ENCODE assay signal across 8 cellular contexts in the genomic region with DNA sequence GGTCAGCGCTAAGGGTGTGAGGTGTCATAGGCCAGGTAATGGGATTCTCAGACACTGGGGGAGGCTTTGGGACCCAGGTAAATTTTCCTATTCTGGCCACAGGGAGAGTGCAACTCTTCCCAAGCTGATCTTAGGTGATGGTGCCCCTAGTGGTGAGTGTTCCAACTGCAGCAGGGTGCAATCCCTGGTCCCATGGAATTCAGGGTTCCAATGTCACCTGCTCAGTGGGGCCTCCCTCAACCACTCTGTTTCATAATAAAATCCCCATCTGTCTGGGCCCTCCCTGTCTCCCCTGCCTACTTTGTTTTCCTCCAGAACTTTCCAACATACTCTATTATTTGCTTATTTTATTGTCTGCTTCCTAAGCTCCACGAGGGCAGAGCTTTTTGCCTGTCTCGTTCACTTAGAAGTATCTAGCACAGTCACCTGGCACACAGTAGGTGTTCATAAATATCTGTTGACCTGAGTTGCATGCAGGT. TPM values are rescaled to one million over a fixed set of nuclear protein-coding genes. Genes with fewer than 3 reads are reported as not detected.
A peak's percentile ranks its signal among the peaks of the same experiment; 100 is the strongest.
DNase-seq lines count a peak whose midpoint lies in the region; ATAC-seq and TF ChIP-seq lines count a peak whose summit lies in the region.

No MANE protein-coding gene starts in this region.

- in situ Hi-C loops in transverse colon (cut with MboI; ENCODE audit: low pct_ligation_motif_present in 1 of 4, low pct_unique_long_range_greater_than_20kb in 1 of 4, low sequenced_read_pairs in 3 of 4): no loop called here

- no peak for TF ChIP-seq POLR2A in esophagus muscularis mucosa (IDR thresholded peaks at IDR 0.05; ENCODE audit: low read depth)
- TF ChIP-seq POLR2A in transverse colon (IDR thresholded peaks at IDR 0.05): no peak

- DNase-seq in NCI-H1436 (lab: John Stamatoyannopoulos, UW) (peak; percentile 38), NCI-H1436 treated with DMSO at 0.1 percent for 48 hours (lab: John Stamatoyannopoulos, UW) (no peak), MM.1S (peak; percentile 32), esophagus muscularis mucosa (ENCODE audit: extremely low spot score) (no peak), transverse colon (peak; percentile 71), middle frontal gyrus (ENCODE audit: extremely low spot score, low spot score) (no peak)
- peak; percentile 55 for DNase-seq in activated CD8-positive, alpha-beta memory T cell treated with anti-CD3 and anti-CD28 coated beads, Interleukin-2, amount 10 ng/mL, durations not matched to agents 7 days and 5 days

- peaks cover 22% of the 10 kb centered on the region for H3K4me1 Mint-ChIP-seq in activated CD8-positive, alpha-beta memory T cell treated with anti-CD3 and anti-CD28 coated beads, Interleukin-2, amount 10 ng/mL, durations not matched to agents 7 days and 5 days

- WGBS in esophagus muscularis mucosa: 85% methylated on average over 2 of the region's 3 CpGs
- WGBS in transverse colon (ENCODE audit: low coverage in 1 of 2), 2 donors: 65% methylated on average over 3 of the region's 3 CpGs; no CpG with 5 or more reads in 1 of the 2 donors

- H3K4me1 ChIP-seq in MM.1S (ENCODE audit: low read length) (no peaks in the 10 kb centered on the region), esophagus muscularis mucosa (peaks cover 13 to 24% (median 21%) of the 10 kb centered on the region in 4 donors), neutrophil (ENCODE audit: control insufficient read depth in 1 of 2, insufficient read depth in 1 of 2, low read depth in 1 of 2, low read length in 1 of 2) (peaks cover 0 to 7% of the 10 kb centered on the region in 2 experiments), transverse colon (peaks cover 0 to 23% (median 8%) of the 10 kb centered on the region in 4 donors)

- H3K27me3 ChIP-seq in MM.1S (replicated peaks; ENCODE audit: insufficient read depth, low read length) (peaks cover 16% of the 10 kb centered on the region; the same call in 1 of the 2 replicates), esophagus muscularis mucosa (no peaks in the 10 kb centered on the region), neutrophil (peaks cover 49% of the 10 kb centered on the region), transverse colon (no peaks in the 10 kb centered on the region)

- H3K9ac ChIP-seq in MM.1S (ENCODE audit: low read length): no peak overlapping the region

- H3K27ac ChIP-seq in MM.1S (ENCODE audit: low read length): no peak overlapping the region
- H3K27ac ChIP-seq in esophagus muscularis mucosa (replicated peaks in 1 of 4): no peak overlapping the region
- no peak overlapping the region for H3K27ac ChIP-seq in neutrophil
- no peak overlapping the region for H3K27ac ChIP-seq in transverse colon

- H3K36me3 ChIP-seq in MM.1S (replicated peaks; ENCODE audit: insufficient read depth, low read length) (no peaks in the 10 kb centered on the region), esophagus muscularis mucosa (no peaks in the 10 kb centered on the region), neutrophil (no peaks in the 10 kb centered on the region), transverse colon (no peaks in the 10 kb centered on the region)

- H3K9me3 ChIP-seq in MM.1S (replicated peaks; ENCODE audit: insufficient read depth, low read length): no peaks in the 10 kb centered on the region
- H3K9me3 ChIP-seq in esophagus muscularis mucosa: no peaks in the 10 kb centered on the region
- no peaks in the 10 kb centered on the region for H3K9me3 ChIP-seq in neutrophil
- no peaks in the 10 kb centered on the region for H3K9me3 ChIP-seq in transverse colon

- ATAC-seq in activated CD8-positive, alpha-beta memory T cell treated with anti-CD3 and anti-CD28 coated beads, Interleukin-2, amount 10 ng/mL, durations not matched to agents 7 days and 5 days: no peak

- no peak overlapping the region for H3K27ac Mint-ChIP-seq in activated CD8-positive, alpha-beta memory T cell treated with anti-CD3 and anti-CD28 coated beads, Interleukin-2, amount 10 ng/mL, durations not matched to agents 7 days and 5 days

- no peaks in the 10 kb centered on the region for H3K9me3 Mint-ChIP-seq in activated CD8-positive, alpha-beta memory T cell treated with anti-CD3 and anti-CD28 coated beads, Interleukin-2, amount 10 ng/mL, durations not matched to agents 7 days and 5 days (ENCODE audit: low read depth)

- H3K9me2 ChIP-seq in MM.1S (replicated peaks; ENCODE audit: insufficient read depth, low read length): no peaks in the 10 kb centered on the region

- no peak overlapping the region for H2AFZ ChIP-seq in MM.1S (ENCODE audit: low read length)

- no peak overlapping the region for H3K4me3 Mint-ChIP-seq in activated CD8-positive, alpha-beta memory T cell treated with anti-CD3 and anti-CD28 coated beads, Interleukin-2, amount 10 ng/mL, durations not matched to agents 7 days and 5 days

- H3K79me2 ChIP-seq in MM.1S (ENCODE audit: low read length): no peaks in the 10 kb centered on the region

- TF ChIP-seq EP300 in esophagus muscularis mucosa (IDR thresholded peaks at IDR 0.05): no peak
- TF ChIP-seq EP300 in transverse colon (IDR thresholded peaks at IDR 0.05; ENCODE audit: low read depth): no peak

- 0 out of 2 replicates have a peak, but pooled peaks cover 5% of the 10 kb centered on the region for H3F3A ChIP-seq in MM.1S (ENCODE audit: insufficient read depth, low read length)

- no peaks in the 10 kb centered on the region for H4K20me1 ChIP-seq in MM.1S (ENCODE audit: insufficient read depth, low read length)

- intact Hi-C loops in esophagus muscularis mucosa (cut with DNase I) (no loop called here), transverse colon (cut with DNase I; ENCODE audit: low total_unique reads) (loop anchor here (2.0 kb wide), 1 partner anchor 56 kb away; no protein-coding TSS in a partner anchor)

- peaks cover 15% of the 10 kb centered on the region for H3K27me3 Mint-ChIP-seq in activated CD8-positive, alpha-beta memory T cell treated with anti-CD3 and anti-CD28 coated beads, Interleukin-2, amount 10 ng/mL, durations not matched to agents 7 days and 5 days

- CTCF ChIA-PET in activated CD8-positive, alpha-beta memory T cell treated with anti-CD3 and anti-CD28 coated beads, Interleukin-2, amount 10 ng/mL, durations not matched to agents 7 days and 5 days (lab: Charles Lee): interaction anchor here (0.7 to 2.9 kb wide), 19 partner anchors 9 to 257 kb away, joined by 3 to 15 read pairs (median 4); a partner anchor contains a TSS

- no peak overlapping the region for H3K4me2 ChIP-seq in MM.1S (ENCODE audit: low read depth, low read length)

- H3K36me3 Mint-ChIP-seq in activated CD8-positive, alpha-beta memory T cell treated with anti-CD3 and anti-CD28 coated beads, Interleukin-2, amount 10 ng/mL, durations not matched to agents 7 days and 5 days: no peaks in the 10 kb centered on the region

- H3K4me3 ChIP-seq in MM.1S (ENCODE audit: low read length): no peak overlapping the region
- H3K4me3 ChIP-seq in esophagus muscularis mucosa: no peak overlapping the region
- no peak overlapping the region for H3K4me3 ChIP-seq in neutrophil (ENCODE audit: low read depth in 1 of 2, low read length in 1 of 2)
- no peak overlapping the region for H3K4me3 ChIP-seq in transverse colon

- TF ChIP-seq CTCF in MM.1S (IDR thresholded peaks at IDR 0.05; ENCODE audit: low read length) (peak; percentile 91), esophagus muscularis mucosa (IDR thresholded peaks at IDR 0.05) (peak; percentile 74 to 94 (median 83)), neutrophil (IDR thresholded peaks at IDR 0.05) (peak; percentile 76), transverse colon (IDR thresholded peaks at IDR 0.05) (peak; percentile 81 to 96 (median 96))

RNA-seq across cellular contexts. Expression of a gene that starts 2.9 kb away (rescaled TPM):
- total RNA-seq in activated CD8-positive, alpha-beta memory T cell treated with anti-CD3 and anti-CD28 coated beads, Interleukin-2, amount 10 ng/mL, durations not matched to agents 7 days and 5 days: under 1 TPM; 0.09 TPM
- total RNA-seq in esophagus muscularis mucosa (1 to 10 TPM; 1.2 to 2.2 (median 1.6) TPM), transverse colon (1 to 10 TPM; 2.5 to 6.2 (median 3.7) TPM)

RNA-seq across cellular contexts. Expression of a gene that starts 28.6 kb away (rescaled TPM):
- total RNA-seq in activated CD8-positive, alpha-beta memory T cell treated with anti-CD3 and anti-CD28 coated beads, Interleukin-2, amount 10 ng/mL, durations not matched to agents 7 days and 5 days: not detected
- total RNA-seq in esophagus muscularis mucosa (not detected), transverse colon (not detected)

Comparison
In these comparisons a context has a peak if more than half of its experiments do, and no peak if none do; other contexts are left out.
1. DNase-seq: peak in NCI-H1436 (single experiment), MM.1S (single experiment), activated CD8-positive, alpha-beta memory T cell treated with anti-CD3 and anti-CD28 coated beads, Interleukin-2, amount 10 ng/mL, durations not matched to agents 7 days and 5 days (single experiment) and transverse colon (single experiment); none in NCI-H1436 treated with DMSO at 0.1 percent for 48 hours (single experiment), esophagus muscularis mucosa (single experiment) and middle frontal gyrus (single experiment).
2. Peak in every context shown above with its lines, with median percentiles within 50 percentile points of each other: CTCF ChIP-seq.